ENCODE assay signal across 10 cellular contexts in the genomic region with DNA sequence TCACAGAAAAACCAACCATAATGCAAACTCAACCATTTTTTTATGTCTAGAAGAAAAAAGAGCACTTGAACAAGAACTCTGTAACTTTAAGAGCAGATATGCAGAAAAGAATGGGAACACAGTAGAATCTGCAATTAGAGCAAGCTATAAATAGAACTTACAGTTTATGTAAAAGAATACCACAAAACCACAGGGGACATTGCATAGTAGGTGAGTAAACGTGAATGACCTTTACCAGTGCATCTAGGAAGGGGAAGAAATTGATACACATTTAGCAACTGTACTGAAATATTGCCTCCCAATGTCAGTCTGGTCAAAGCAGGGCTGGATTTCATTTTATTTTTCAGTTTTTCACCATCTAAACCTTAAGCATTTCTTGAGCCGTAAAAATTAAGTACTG.
A peak's percentile ranks its signal among the peaks of the same experiment; 100 is the strongest.
DNase-seq lines count a peak whose midpoint lies in the region; ATAC-seq and TF ChIP-seq lines count a peak whose summit lies in the region.
"Had no signal": no experiment of that assay in that cellular context is flagged by ENCODE, and none has a peak within 500 bp of the region (broad histone marks: within the 10 kb centered on the region; RNA-seq: fewer than 3 reads in every experiment).

No MANE protein-coding gene starts in this region.

- H3K4me1 Mint-ChIP-seq in Calu3 (ENCODE audit: low read depth, unreplicated experiment): no peaks in the 10 kb centered on the region

- H3K36me3 ChIP-seq in right atrium auricular region: no peaks in the 10 kb centered on the region
- H3K36me3 ChIP-seq: heart right ventricle had no signal

- no peaks in the 10 kb centered on the region for H3K27me3 Mint-ChIP-seq in Calu3 (ENCODE audit: unreplicated experiment)
- H3K27me3 Mint-ChIP-seq: activated naive CD8-positive, alpha-beta T cell treated with anti-CD3 and anti-CD28 coated beads, Interleukin-2, amount 10 ng/mL, durations not matched to agents 7 days and 5 days had no signal

- no peaks in the 10 kb centered on the region for H3K36me3 Mint-ChIP-seq in Calu3 (ENCODE audit: insufficient read depth, unreplicated experiment)
- H3K36me3 Mint-ChIP-seq: activated naive CD8-positive, alpha-beta T cell treated with anti-CD3 and anti-CD28 coated beads, Interleukin-2, amount 10 ng/mL, durations not matched to agents 7 days and 5 days had no signal

- H3K9me3 ChIP-seq in right atrium auricular region: no peaks in the 10 kb centered on the region
- H3K9me3 ChIP-seq: heart right ventricle had no signal

- H3K27me3 ChIP-seq in right atrium auricular region: no peaks in the 10 kb centered on the region
- H3K27me3 ChIP-seq: heart right ventricle had no signal

- no peak overlapping the region for H3K27ac ChIP-seq in right atrium auricular region
- H3K27ac ChIP-seq: heart right ventricle had no signal

- H3K4me1 ChIP-seq in right atrium auricular region: no peaks in the 10 kb centered on the region

- no peak overlapping the region for H3K27ac Mint-ChIP-seq in Calu3 (ENCODE audit: unreplicated experiment)
- H3K27ac Mint-ChIP-seq: activated naive CD8-positive, alpha-beta T cell treated with anti-CD3 and anti-CD28 coated beads, Interleukin-2, amount 10 ng/mL, durations not matched to agents 7 days and 5 days had no signal

- intact Hi-C loops in Calu3 (cut with micrococcal nuclease; ENCODE audit: unreplicated experiment): no loop called here

- no peaks in the 10 kb centered on the region for H3K9me3 Mint-ChIP-seq in Calu3 (ENCODE audit: low read depth, unreplicated experiment)
- H3K9me3 Mint-ChIP-seq: activated naive CD8-positive, alpha-beta T cell treated with anti-CD3 and anti-CD28 coated beads, Interleukin-2, amount 10 ng/mL, durations not matched to agents 7 days and 5 days had no signal

- BruUV-seq in Calu3 (replicated peaks; lab: Mats Ljungman, UMichigan): no TSS peak

- H3K4me3 ChIP-seq in right atrium auricular region: no peak overlapping the region
- H3K4me3 ChIP-seq: heart right ventricle had no signal

- TF ChIP-seq CTCF in Calu3 (IDR thresholded peaks at IDR 0.05; ENCODE audit: unreplicated experiment) (no peak), right atrium auricular region (IDR thresholded peaks at IDR 0.05) (no peak)

- peak; percentile 76 for ATAC-seq in stimulated activated naive CD8-positive, alpha-beta T cell treated with anti-CD3 and anti-CD28 coated beads, Interleukin-15, Interleukin-2, amounts not matched to agents 100 U/mL and 50 U/mL, for 24 hours
- ATAC-seq: heart right ventricle had no signal

- CTCF ChIA-PET in Calu3 (lab: Charles Lee): no interaction called here

- peak; percentile 7 for DNase-seq in NCI-H146 (lab: John Stamatoyannopoulos, UW)
- no peak for DNase-seq in NCI-H146 treated with DMSO at 0.1 percent for 48 hours (lab: John Stamatoyannopoulos, UW; ENCODE audit: unreplicated experiment)
- peak; percentile 9 for DNase-seq in HPDE6-E6E7 (ENCODE audit: extremely low spot score)
- peak; percentile 18 for DNase-seq in SW480 (ENCODE audit: low spot score)
- no peak for DNase-seq in stimulated activated naive CD8-positive, alpha-beta T cell treated with anti-CD3 and anti-CD28 coated beads, Interleukin-15, Interleukin-2, amounts not matched to agents 100 U/mL and 50 U/mL, for 24 hours
- no peak for DNase-seq in Calu3
- no peak for DNase-seq in right atrium auricular region (ENCODE audit: low spot score)
- DNase-seq in DMS79 (lab: John Stamatoyannopoulos, UW): no peak
- DNase-seq: activated naive CD8-positive, alpha-beta T cell treated with anti-CD3 and anti-CD28 coated beads, Interleukin-2, amount 10 ng/mL, durations not matched to agents 7 days and 5 days; heart right ventricle had no signal

- H3K4me3 Mint-ChIP-seq in Calu3 (ENCODE audit: low read depth, unreplicated experiment): no peak overlapping the region
- H3K4me3 Mint-ChIP-seq: activated naive CD8-positive, alpha-beta T cell treated with anti-CD3 and anti-CD28 coated beads, Interleukin-2, amount 10 ng/mL, durations not matched to agents 7 days and 5 days had no signal

Comparison
In these comparisons a context has a peak if more than half of its experiments do, and no peak if none do; other contexts are left out.
1. DNase-seq: peak in NCI-H146 (single experiment), HPDE6-E6E7 (single experiment) and SW480 (single experiment); none in NCI-H146 treated with DMSO at 0.1 percent for 48 hours (single experiment), stimulated activated naive CD8-positive, alpha-beta T cell treated with anti-CD3 and anti-CD28 coated beads, Interleukin-15, Interleukin-2, amounts not matched to agents 100 U/mL and 50 U/mL, for 24 hours (single experiment), Calu3 (single experiment), right atrium auricular region (single experiment) and DMS79 (single experiment).